8 cellular contexts compared by ENCODE assay signal in the genomic region with DNA sequence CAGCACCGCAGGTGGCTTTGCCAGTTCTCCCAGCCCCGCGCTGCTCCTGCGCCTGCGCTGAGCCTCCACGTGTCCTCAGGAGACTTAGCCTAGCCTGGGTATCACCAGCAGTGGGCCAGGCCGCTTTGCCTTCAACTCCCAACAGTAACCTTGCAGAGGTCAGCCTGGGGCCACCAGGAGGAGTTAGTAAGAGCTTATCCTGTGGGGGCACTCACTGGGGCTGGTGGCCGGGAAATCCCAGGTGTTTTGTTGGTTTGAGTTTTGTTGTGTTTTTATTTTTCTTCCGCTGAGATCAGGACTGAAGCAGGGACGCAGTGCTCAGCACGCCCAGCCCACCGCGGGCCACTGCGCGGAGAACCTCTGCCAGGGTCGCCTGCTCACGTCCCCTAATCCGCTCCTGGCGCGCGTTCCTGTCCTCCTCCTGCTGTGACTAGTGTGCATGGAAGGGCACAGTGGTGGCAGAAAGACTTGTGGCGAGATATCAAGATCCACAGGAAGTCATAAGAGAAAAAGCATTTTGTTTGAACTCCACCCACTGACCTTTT.
A peak's percentile ranks its signal among the peaks of the same experiment; 100 is the strongest.
DNase-seq lines count a peak whose midpoint lies in the region; ATAC-seq lines count a peak whose summit lies in the region.

No MANE protein-coding gene starts in this region.

- H3K9ac ChIP-seq in trophoblast cell (ENCODE audit: low read length) = no peak overlapping the region

- H3K27ac ChIP-seq in naive thymus-derived CD4-positive, alpha-beta T cell (ENCODE audit: low read depth, low read length) = no peak overlapping the region
- H3K27ac ChIP-seq in substantia nigra (ENCODE audit: low read depth, low read length, poor library complexity, severe bottlenecking) = peak overlapping the region; percentile 94
- H3K27ac ChIP-seq in trophoblast cell (ENCODE audit: low read depth, low read length) = no peak overlapping the region

- WGBS in trophoblast cell (ENCODE audit: extremely low coverage, insufficient coverage, insufficient read length) = no CpG with 5 or more reads among the region's 22 CpGs

- no peaks in the 10 kb centered on the region for H3K27me3 ChIP-seq in naive thymus-derived CD4-positive, alpha-beta T cell (ENCODE audit: control insufficient read depth in 2 of 2, insufficient read depth in 2 of 2, low read length in 2 of 2)
- H3K27me3 ChIP-seq in trophoblast cell (ENCODE audit: insufficient read depth, low read length) = no peaks in the 10 kb centered on the region

- intact Hi-C loops in naive thymus-derived CD4-positive, alpha-beta T cell (cut with micrococcal nuclease) = loop anchor here in 1 of 2 donors (1.0 to 5.0 kb wide), 3 partner anchors 68 to 207 kb away; a partner anchor contains a TSS

- no peak overlapping the region for H2BK5ac ChIP-seq in trophoblast cell (ENCODE audit: low read depth, low read length, poor library complexity)

- no peak overlapping the region for H3K23ac ChIP-seq in trophoblast cell (ENCODE audit: low read length)

- POLR2A ChIA-PET in activated CD4-positive, alpha-beta T cell treated with anti-CD3 and anti-CD28 coated beads, Interleukin-2, amount 10 ng/mL, durations not matched to agents 7 days and 5 days (lab: Charles Lee) = no interaction called here
- POLR2A ChIA-PET in naive thymus-derived CD4-positive, alpha-beta T cell (lab: Charles Lee) = interaction anchor here (0.6 kb wide), 1 partner anchor 201 kb away, joined by 3 read pairs; no protein-coding TSS in a partner anchor

- no peaks in the 10 kb centered on the region for H3K36me3 Mint-ChIP-seq in activated CD4-positive, alpha-beta T cell treated with anti-CD3 and anti-CD28 coated beads, Interleukin-2, amount 10 ng/mL, durations not matched to agents 7 days and 5 days (ENCODE audit: low read depth)
- peaks cover 0 to 4% (median 0%) of the 10 kb centered on the region in 5 donors for H3K36me3 Mint-ChIP-seq in naive thymus-derived CD4-positive, alpha-beta T cell
- no peaks in the 10 kb centered on the region for H3K36me3 Mint-ChIP-seq in stimulated activated naive B cell treated with anti-CD40 and anti-IgM and Interleukin-4, amounts not matched to agents 10 μg/mL and 1 μg/mL and 100 μg/mL, for 72 hours

- H3K4me2 ChIP-seq in trophoblast cell (ENCODE audit: low read length) = no peak overlapping the region

- no peak overlapping the region for H4K8ac ChIP-seq in trophoblast cell (ENCODE audit: low read depth, low read length)

- no peaks in the 10 kb centered on the region for H3K9me3 ChIP-seq in naive thymus-derived CD4-positive, alpha-beta T cell (ENCODE audit: control insufficient read depth in 2 of 3, low read length in 3 of 3)
- H3K9me3 ChIP-seq in trophoblast cell (ENCODE audit: insufficient read depth, low read depth, low read length) = no peaks in the 10 kb centered on the region

- no peak overlapping the region for H2BK120ac ChIP-seq in trophoblast cell (ENCODE audit: insufficient read depth, low read length, poor library complexity)

- no peak overlapping the region for H3K4ac ChIP-seq in trophoblast cell (ENCODE audit: low read depth, low read length)

- peak; percentile 75 for ATAC-seq in naive thymus-derived CD4-positive, alpha-beta T cell
- no peak for ATAC-seq in stimulated activated naive B cell treated with anti-CD40 and anti-IgM and Interleukin-4, amounts not matched to agents 10 μg/mL and 1 μg/mL and 100 μg/mL, for 72 hours (replicated peaks)

- H3K27ac Mint-ChIP-seq in activated CD4-positive, alpha-beta T cell treated with anti-CD3 and anti-CD28 coated beads, Interleukin-2, amount 10 ng/mL, durations not matched to agents 7 days and 5 days = peak overlapping the region; percentile 87
- H3K27ac Mint-ChIP-seq in naive thymus-derived CD4-positive, alpha-beta T cell = peak overlapping the region in 8 of 9 donors; percentile 34 to 90 (median 70)
- no peak overlapping the region for H3K27ac Mint-ChIP-seq in stimulated activated naive B cell treated with anti-CD40 and anti-IgM and Interleukin-4, amounts not matched to agents 10 μg/mL and 1 μg/mL and 100 μg/mL, for 72 hours

- H3K4me3 ChIP-seq in naive thymus-derived CD4-positive, alpha-beta T cell (ENCODE audit: low read length) = peak overlapping the region; percentile 14
- H3K4me3 ChIP-seq in trophoblast cell (ENCODE audit: low read depth, low read length) = no peak overlapping the region

- H2BK12ac ChIP-seq in trophoblast cell (ENCODE audit: low read length) = no peak overlapping the region

- no peaks in the 10 kb centered on the region for H3K9me3 Mint-ChIP-seq in activated CD4-positive, alpha-beta T cell treated with anti-CD3 and anti-CD28 coated beads, Interleukin-2, amount 10 ng/mL, durations not matched to agents 7 days and 5 days
- peaks cover 0 to 2% (median 0%) of the 10 kb centered on the region in 11 donors for H3K9me3 Mint-ChIP-seq in naive thymus-derived CD4-positive, alpha-beta T cell
- H3K9me3 Mint-ChIP-seq in stimulated activated naive B cell treated with anti-CD40 and anti-IgM and Interleukin-4, amounts not matched to agents 10 μg/mL and 1 μg/mL and 100 μg/mL, for 72 hours = no peaks in the 10 kb centered on the region

- DNase-seq in LHCN-M2 (ENCODE audit: low read depth) = peak; percentile 71
- peak; percentile 48 for DNase-seq in activated CD4-positive, alpha-beta T cell treated with anti-CD3 and anti-CD28 coated beads, Interleukin-2, amount 10 ng/mL, durations not matched to agents 7 days and 5 days
- peak; percentile 64 for DNase-seq in ecto neural progenitor cell (ENCODE audit: low spot score)
- DNase-seq in naive thymus-derived CD4-positive, alpha-beta T cell = peak in 5 of 9 donors; percentile 1 to 53 (median 6)
- DNase-seq in substantia nigra (lab: John Stamatoyannopoulos, UW) = peak; percentile 6 to 85 (median 72)
- no peak for DNase-seq in stimulated activated naive B cell treated with anti-CD40 and anti-IgM and Interleukin-4, amounts not matched to agents 10 μg/mL and 1 μg/mL and 100 μg/mL, for 72 hours
- no peak for DNase-seq in trophoblast cell
- no peak for DNase-seq in GF-D8 (lab: John Stamatoyannopoulos, UW)

- peaks cover 7 to 8% of the 10 kb centered on the region in 2 donors for H3K4me1 ChIP-seq in naive thymus-derived CD4-positive, alpha-beta T cell (ENCODE audit: control insufficient read depth in 2 of 2, insufficient read depth in 2 of 2, low read length in 2 of 2)
- H3K4me1 ChIP-seq in trophoblast cell (ENCODE audit: control insufficient read depth in 1 of 2, insufficient read depth in 2 of 2, low read length in 2 of 2) = peaks cover 2 to 4% of the 10 kb centered on the region in 2 experiments

- H4K91ac ChIP-seq in trophoblast cell (ENCODE audit: low read depth, low read length) = no peak overlapping the region

- no peaks in the 10 kb centered on the region for H3K79me2 ChIP-seq in trophoblast cell (ENCODE audit: control insufficient read depth, insufficient read depth, low read length, poor library complexity)

- CTCF ChIA-PET in activated CD4-positive, alpha-beta T cell treated with anti-CD3 and anti-CD28 coated beads, Interleukin-2, amount 10 ng/mL, durations not matched to agents 7 days and 5 days (lab: Charles Lee) = interaction anchor here (1.4 kb wide), 1 partner anchor 19 kb away, joined by 3 read pairs; no protein-coding TSS in a partner anchor
- CTCF ChIA-PET in naive thymus-derived CD4-positive, alpha-beta T cell (lab: Charles Lee) = no interaction called here

- no peak overlapping the region for H2AK5ac ChIP-seq in trophoblast cell (ENCODE audit: low read length)

- no peaks in the 10 kb centered on the region for H3K79me1 ChIP-seq in trophoblast cell (ENCODE audit: low read length)

- H3K4me3 Mint-ChIP-seq in activated CD4-positive, alpha-beta T cell treated with anti-CD3 and anti-CD28 coated beads, Interleukin-2, amount 10 ng/mL, durations not matched to agents 7 days and 5 days = peak overlapping the region; percentile 47
- H3K4me3 Mint-ChIP-seq in naive thymus-derived CD4-positive, alpha-beta T cell = peak overlapping the region; percentile 6 to 84 (median 67)
- no peak overlapping the region for H3K4me3 Mint-ChIP-seq in stimulated activated naive B cell treated with anti-CD40 and anti-IgM and Interleukin-4, amounts not matched to agents 10 μg/mL and 1 μg/mL and 100 μg/mL, for 72 hours

- no peak overlapping the region for H3K14ac ChIP-seq in trophoblast cell (ENCODE audit: low read length)

- no peak overlapping the region for H2AFZ ChIP-seq in trophoblast cell (ENCODE audit: insufficient read depth, low read length, poor library complexity)

- H3K36me3 ChIP-seq in naive thymus-derived CD4-positive, alpha-beta T cell (ENCODE audit: control insufficient read depth in 2 of 3, insufficient read depth in 3 of 3, low read length in 3 of 3) = no peaks in the 10 kb centered on the region
- H3K36me3 ChIP-seq in trophoblast cell (ENCODE audit: control insufficient read depth in 1 of 2, insufficient read depth in 2 of 2, low read length in 2 of 2) = no peaks in the 10 kb centered on the region

- H3K18ac ChIP-seq in trophoblast cell (ENCODE audit: low read length) = no peak overlapping the region

- H4K12ac ChIP-seq in trophoblast cell (ENCODE audit: low read depth, low read length) = no peak overlapping the region

- H3K4me1 Mint-ChIP-seq in activated CD4-positive, alpha-beta T cell treated with anti-CD3 and anti-CD28 coated beads, Interleukin-2, amount 10 ng/mL, durations not matched to agents 7 days and 5 days = peaks cover 34% of the 10 kb centered on the region
- peaks cover 12 to 35% (median 29%) of the 10 kb centered on the region in 7 donors for H3K4me1 Mint-ChIP-seq in naive thymus-derived CD4-positive, alpha-beta T cell
- no peaks in the 10 kb centered on the region for H3K4me1 Mint-ChIP-seq in stimulated activated naive B cell treated with anti-CD40 and anti-IgM and Interleukin-4, amounts not matched to agents 10 μg/mL and 1 μg/mL and 100 μg/mL, for 72 hours

- no peaks in the 10 kb centered on the region for H3K27me3 Mint-ChIP-seq in activated CD4-positive, alpha-beta T cell treated with anti-CD3 and anti-CD28 coated beads, Interleukin-2, amount 10 ng/mL, durations not matched to agents 7 days and 5 days
- H3K27me3 Mint-ChIP-seq in naive thymus-derived CD4-positive, alpha-beta T cell = peaks cover 0 to 12% (median 5%) of the 10 kb centered on the region in 5 donors
- peaks cover 12 to 15% of the 10 kb centered on the region in 2 donors for H3K27me3 Mint-ChIP-seq in stimulated activated naive B cell treated with anti-CD40 and anti-IgM and Interleukin-4, amounts not matched to agents 10 μg/mL and 1 μg/mL and 100 μg/mL, for 72 hours

Comparison
In these comparisons a context has a peak if more than half of its experiments do, and no peak if none do; other contexts are left out.
1. DNase-seq: peak in LHCN-M2 (single experiment), activated CD4-positive, alpha-beta T cell treated with anti-CD3 and anti-CD28 coated beads, Interleukin-2, amount 10 ng/mL, durations not matched to agents 7 days and 5 days (single experiment), ecto neural progenitor cell (single experiment), naive thymus-derived CD4-positive, alpha-beta T cell (5 of 9) and substantia nigra (49 of 49); none in stimulated activated naive B cell treated with anti-CD40 and anti-IgM and Interleukin-4, amounts not matched to agents 10 μg/mL and 1 μg/mL and 100 μg/mL, for 72 hours (single experiment), trophoblast cell (0 of 2) and GF-D8 (single experiment).
2. H3K4me3 Mint-ChIP-seq: peak in activated CD4-positive, alpha-beta T cell treated with anti-CD3 and anti-CD28 coated beads, Interleukin-2, amount 10 ng/mL, durations not matched to agents 7 days and 5 days (single experiment) and naive thymus-derived CD4-positive, alpha-beta T cell (10 of 10); none in stimulated activated naive B cell treated with anti-CD40 and anti-IgM and Interleukin-4, amounts not matched to agents 10 μg/mL and 1 μg/mL and 100 μg/mL, for 72 hours (0 of 2).